Comparison of ENCODE assay signal across 27 cellular contexts in the genomic region with DNA sequence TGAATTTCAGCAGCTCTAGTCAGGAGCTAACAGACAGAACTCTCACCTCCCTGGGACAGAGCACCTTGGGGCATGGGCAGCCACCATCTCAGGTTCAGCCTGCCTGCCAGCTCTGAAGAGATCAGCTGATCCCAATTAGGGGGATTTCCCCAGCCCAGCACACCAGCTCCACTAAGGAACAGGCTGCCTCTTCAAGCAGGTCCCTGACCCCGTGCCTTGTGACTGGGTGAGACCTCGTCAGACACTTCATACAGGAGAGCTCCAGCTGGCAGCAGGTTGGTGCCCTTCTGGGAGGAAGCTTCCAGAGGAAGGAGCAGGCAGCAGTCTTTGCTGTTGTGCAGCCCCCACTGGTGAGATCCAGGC.
A peak's percentile ranks its signal among the peaks of the same experiment; 100 is the strongest.
DNase-seq lines count a peak whose midpoint lies in the region; ATAC-seq, FAIRE-seq and TF ChIP-seq lines count a peak whose summit lies in the region.
"Had no signal": no experiment of that assay in that cellular context is flagged by ENCODE, and none has a peak within 500 bp of the region (broad histone marks: within the 10 kb centered on the region; RNA-seq: fewer than 3 reads in every experiment).

No MANE protein-coding gene starts in this region.

- H3K4me2 ChIP-seq in GM23338, result no peak overlapping the region
- no peak overlapping the region; the same call in 1 of the 2 replicates for H3K4me2 ChIP-seq in GM12878 (ENCODE audit: control insufficient read depth, insufficient read depth)

- TF ChIP-seq POLR2A in GM12878 (IDR thresholded peaks at IDR 0.05; ENCODE audit: low read depth, low read length), result no peak

- no peak for TF ChIP-seq RAD21 in GM12878 (IDR thresholded peaks at IDR 0.05; ENCODE audit: insufficient read depth, low read depth, low read length)

- 0 out of 2 replicates have a peak, but pooled peaks cover 8% of the 10 kb centered on the region for H3K9me2 ChIP-seq in GM23338 (ENCODE audit: insufficient read depth)

- RAD21 ChIA-PET in GM12878 (lab: Charles Lee; ENCODE audit: unreplicated experiment), result no interaction called here

- H4K20me1 ChIP-seq in GM23338 (replicated peaks; ENCODE audit: insufficient read depth), result no peaks in the 10 kb centered on the region
- H4K20me1 ChIP-seq in GM12878 (ENCODE audit: control insufficient read depth, insufficient read depth), result no peaks in the 10 kb centered on the region

- no peak overlapping the region for H3K4me3 ChIP-seq in GM23338
- H3K4me3 ChIP-seq in GM12878, result no peak overlapping the region
- H3K4me3 ChIP-seq: HAP-1, SJSA1, uterus had no signal

- H3K27me3 Mint-ChIP-seq in GM23338 (ENCODE audit: insufficient read depth, low read depth, poor library complexity) (peaks cover 3% of the 10 kb centered on the region), nephron progenitor cell (ENCODE audit: low read depth, poor library complexity) (no peaks in the 10 kb centered on the region)
- H3K27me3 Mint-ChIP-seq: activated B cell treated with CpG ODN at 0.5 μM for 24 hours had no signal

- H3K9me3 ChIP-seq in GM12878 (replicated peaks; ENCODE audit: control insufficient read depth, insufficient read depth, low read length), result no peaks in the 10 kb centered on the region
- H3K9me3 ChIP-seq: HAP-1, SJSA1, uterus had no signal

- ATAC-seq in GM23338 (peak; percentile 22; the same call in 1 of the 3 replicates), GM12878 (peak; percentile 52), GM18861 (IDR thresholded peaks at IDR 0.05; ENCODE audit: unreplicated experiment) (no peak), HG03457 (IDR thresholded peaks at IDR 0.05; ENCODE audit: unreplicated experiment) (no peak)
- ATAC-seq: activated T-cell treated with anti-CD3 and anti-CD28 coated beads, Interleukin-2, amount 50 U/mL, for 72 hours; sciatic nerve; stimulated activated naive B cell treated with anti-CD40 and anti-IgM and Interleukin-4, amounts not matched to agents 10 μg/mL and 1 μg/mL and 100 μg/mL, for 72 hours had no signal

- 13% methylated on average over 2 of the region's 2 CpGs for WGBS in GM12878 (ENCODE audit: insufficient coverage, insufficient replicate concordance, low lambda C conversion rate, missing lambda C conversion rate)

- POLR2A ChIA-PET in GM12878 (lab: Charles Lee), result no interaction called here

- intact Hi-C loops in GM12878 (cut with micrococcal nuclease; ENCODE audit: unreplicated experiment), result no loop called here

- H3K27me3 ChIP-seq in GM23338 (ENCODE audit: insufficient read depth), result no peaks in the 10 kb centered on the region
- no peaks in the 10 kb centered on the region for H3K27me3 ChIP-seq in GM12878 (replicated peaks in 1 of 2; ENCODE audit: control insufficient read depth in 2 of 2, insufficient read depth in 2 of 2, low read length in 1 of 2)
- H3K27me3 ChIP-seq: brain microvascular endothelial cell, SJSA1, uterus had no signal

- H3K36me3 ChIP-seq in GM23338 (ENCODE audit: insufficient read depth) (no peaks in the 10 kb centered on the region), GM12878 (ENCODE audit: control insufficient read depth in 2 of 2, insufficient read depth in 2 of 2, low read length in 1 of 2) (no peaks in the 10 kb centered on the region)
- H3K36me3 ChIP-seq: brain microvascular endothelial cell, HAP-1, SJSA1, uterus had no signal

- H3K4me3 Mint-ChIP-seq in GM23338, result no peak overlapping the region
- no peak overlapping the region for H3K4me3 Mint-ChIP-seq in nephron progenitor cell
- H3K4me3 Mint-ChIP-seq: activated B cell treated with CpG ODN at 0.5 μM for 24 hours; activated T-cell treated with anti-CD3 and anti-CD28 coated beads, Interleukin-2, amount 50 U/mL, for 72 hours; CD14-positive monocyte; neural crest cell; stimulated activated naive B cell treated with anti-CD40 and anti-IgM and Interleukin-4, amounts not matched to agents 10 μg/mL and 1 μg/mL and 100 μg/mL, for 72 hours had no signal

- BruUV-seq in GM12878 (replicated peaks; lab: Mats Ljungman, UMichigan), result no TSS peak

- CTCF ChIA-PET in GM12878 (lab: Yijun Ruan, JAX), result no interaction called here

- no peak for FAIRE-seq in GM12878 (lab: Jason Lieb, UNC)
- FAIRE-seq: endothelial cell of umbilical vein, GM19239, keratinocyte, RCC 7860 had no signal

- H3K4me1 Mint-ChIP-seq in GM23338 (peaks cover 3% of the 10 kb centered on the region; the same call in 1 of the 3 replicates), nephron progenitor cell (peaks cover 13% of the 10 kb centered on the region)
- H3K4me1 Mint-ChIP-seq: activated B cell treated with CpG ODN at 0.5 μM for 24 hours; CD14-positive monocyte; neural crest cell; stimulated activated naive B cell treated with anti-CD40 and anti-IgM and Interleukin-4, amounts not matched to agents 10 μg/mL and 1 μg/mL and 100 μg/mL, for 72 hours had no signal

- SMC1A ChIA-PET in GM12878 (lab: Charles Lee; ENCODE audit: uncharacterized antibody, unreplicated experiment), result no interaction called here

- no peak for TF ChIP-seq EP300 in GM12878 (IDR thresholded peaks at IDR 0.05; ENCODE audit: borderline replicate concordance in 1 of 2, control insufficient read depth in 1 of 2, low read depth in 2 of 2, low read length in 2 of 2)

- no peak for TF ChIP-seq CTCF in GM23338 (conservative IDR thresholded peaks at IDR 0.05; ENCODE audit: low read depth in 2 of 2)
- TF ChIP-seq CTCF in GM12878 (IDR thresholded peaks at IDR 0.05 in 2 of 3, conservative IDR thresholded peaks at IDR 0.05 in 1 of 3; ENCODE audit: control insufficient read depth in 2 of 3, extremely low read depth in 1 of 3, insufficient read depth in 1 of 3, low read depth in 3 of 3, low read length in 3 of 3), result no peak
- TF ChIP-seq CTCF in nephron progenitor cell (IDR thresholded peaks at IDR 0.05), result no peak

- no peaks in the 10 kb centered on the region; the same call in 2 of the 3 replicates for H3K9me3 Mint-ChIP-seq in GM23338
- H3K9me3 Mint-ChIP-seq in nephron progenitor cell, result peaks cover 15% of the 10 kb centered on the region
- H3K9me3 Mint-ChIP-seq: neural crest cell had no signal

- H3K79me2 ChIP-seq in GM23338 (replicated peaks; ENCODE audit: insufficient read depth) (no peaks in the 10 kb centered on the region), GM12878 (ENCODE audit: control insufficient read depth, insufficient read depth, low read length) (no peaks in the 10 kb centered on the region)

- H2AFZ ChIP-seq in GM23338, result peak overlapping the region; percentile 69
- H2AFZ ChIP-seq in GM12878 (ENCODE audit: control insufficient read depth, low read depth, low read length), result no peak overlapping the region; the same call in 1 of the 2 replicates

- no peaks in the 10 kb centered on the region for H3F3A ChIP-seq in GM23338 (replicated peaks; ENCODE audit: low read depth)

- H3K9ac ChIP-seq in GM12878 (ENCODE audit: control insufficient read depth, insufficient read depth, low read length), result no peak overlapping the region

- H3K27ac Mint-ChIP-seq in GM23338 (no peak overlapping the region), nephron progenitor cell (peak overlapping the region; percentile 9)
- H3K27ac Mint-ChIP-seq: activated B cell treated with CpG ODN at 0.5 μM for 24 hours; activated T-cell treated with anti-CD3 and anti-CD28 coated beads, Interleukin-2, amount 50 U/mL, for 72 hours; stimulated activated naive B cell treated with anti-CD40 and anti-IgM and Interleukin-4, amounts not matched to agents 10 μg/mL and 1 μg/mL and 100 μg/mL, for 72 hours had no signal

- H3K27ac ChIP-seq in GM23338 (ENCODE audit: low read depth) (no peak overlapping the region), GM12878 (ENCODE audit: control insufficient read depth, insufficient read depth) (no peak overlapping the region)
- H3K27ac ChIP-seq: brain microvascular endothelial cell, SJSA1, uterus had no signal

- H3K36me3 Mint-ChIP-seq in GM23338 (ENCODE audit: low read depth), result no peaks in the 10 kb centered on the region
- H3K36me3 Mint-ChIP-seq in nephron progenitor cell (ENCODE audit: low read depth), result no peaks in the 10 kb centered on the region
- H3K36me3 Mint-ChIP-seq: CD14-positive monocyte had no signal

- H3K4me1 ChIP-seq in GM23338 (ENCODE audit: insufficient read depth) (no peaks in the 10 kb centered on the region), GM12878 (ENCODE audit: control insufficient read depth, insufficient read depth, low read length) (no peaks in the 10 kb centered on the region)
- H3K4me1 ChIP-seq: HAP-1, SJSA1, uterus had no signal

- DNase-seq in ELF-1 (ENCODE audit: low read depth, low spot score), result peak; percentile 3
- DNase-seq in GM23338 (ENCODE audit: low spot score), result no peak
- no peak for DNase-seq in GM12878 (ENCODE audit: low read depth, low spot score)
- no peak for DNase-seq in nephron progenitor cell
- no peak for DNase-seq in AML-193 (lab: John Stamatoyannopoulos, UW)
- DNase-seq: activated B cell treated with CpG ODN at 0.5 μM for 24 hours; activated CD4-positive, alpha-beta T cell treated with anti-CD3 and anti-CD28 coated beads, Interleukin-2, amount 50 U/mL, for 1 hour; activated naive CD4-positive, alpha-beta T cell treated with Interleukin-2 at 50 U/mL for 16 hours; activated T-cell treated with anti-CD3 and anti-CD28 coated beads, Interleukin-2, amount 50 U/mL, for 72 hours; brain microvascular endothelial cell; Calu3; mammary epithelial cell; NCI-H1105 treated with DMSO at 0.1 percent for 48 hours; NCI-H2081 treated with DMSO at 0.1 percent for 48 hours; stimulated activated naive B cell treated with anti-CD40 and anti-IgM and Interleukin-4, amounts not matched to agents 10 μg/mL and 1 μg/mL and 100 μg/mL, for 72 hours; uterus had no signal

- in situ Hi-C loops in GM12878 (cut with MboI), result no loop called here

TF ChIP-seq in GM23338, 12 proteins besides CTCF, POLR2A, EP300 and RAD21 (continues in another document):
- no peak for TF ChIP-seq JUNB (IDR thresholded peaks at IDR 0.05; ENCODE audit: unreplicated experiment)
- TF ChIP-seq ZNF114 (CRISPR knock-in tag; IDR thresholded peaks at IDR 0.05), result no peak
- no peak for TF ChIP-seq ZNF331 (CRISPR knock-in tag; IDR thresholded peaks at IDR 0.05; ENCODE audit: low read depth)
- no peak for TF ChIP-seq STAT1 (IDR thresholded peaks at IDR 0.05; ENCODE audit: unreplicated experiment)

TF ChIP-seq in GM12878, 131 proteins besides CTCF, POLR2A, EP300 and RAD21 (continues in another document):
- TF ChIP-seq RFX5 (IDR thresholded peaks at IDR 0.05; ENCODE audit: low read depth, low read length) (no peak), HDAC2 (IDR thresholded peaks at IDR 0.05) (no peak), HCFC1 (IDR thresholded peaks at IDR 0.05; ENCODE audit: low read length) (no peak), ZNF274 (IDR thresholded peaks at IDR 0.05; ENCODE audit: insufficient read depth, insufficient read length) (no peak), CREB1 (IDR thresholded peaks at IDR 0.05; ENCODE audit: low read depth) (no peak), NR2C1 (IDR thresholded peaks at IDR 0.05) (no peak)

Comparison
In these comparisons a context has a peak if more than half of its experiments do, and no peak if none do; other contexts are left out.
1. ATAC-seq: peak in GM23338 (single experiment) and GM12878 (single experiment); none in GM18861 (single experiment) and HG03457 (single experiment).